Comparison of ENCODE assay signal across 19 cellular contexts in the genomic region with DNA sequence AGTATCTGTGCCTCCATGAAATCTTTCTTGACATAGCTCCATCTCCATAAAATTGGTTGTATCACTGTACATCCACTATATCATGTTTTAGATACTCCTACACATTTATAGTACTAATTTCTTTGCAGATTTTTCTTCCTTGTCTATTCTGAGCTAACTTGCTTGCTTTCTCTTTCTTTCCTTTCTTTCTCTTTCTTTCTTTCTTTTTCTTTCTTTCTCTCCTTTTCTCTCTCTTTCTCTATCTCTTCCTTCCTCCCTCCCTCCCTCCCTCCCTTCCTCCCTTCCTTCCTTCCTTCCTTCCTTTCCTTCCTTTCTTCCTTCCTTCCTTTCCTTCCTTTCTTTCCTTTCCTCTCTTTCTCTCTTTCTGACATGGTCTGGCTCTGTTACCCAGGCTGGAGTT. TPM values are rescaled to one million over a fixed set of nuclear protein-coding genes. Genes with fewer than 3 reads are reported as not detected.
DNase-seq lines count a peak whose midpoint lies in the region; ATAC-seq and TF ChIP-seq lines count a peak whose summit lies in the region.
"Had no signal": no experiment of that assay in that cellular context is flagged by ENCODE, and none has a peak within 500 bp of the region (broad histone marks: within the 10 kb centered on the region; RNA-seq: fewer than 3 reads in every experiment).

No MANE protein-coding gene starts in this region.

- no peaks in the 10 kb centered on the region for H3K9me3 Mint-ChIP-seq in CD4-positive, alpha-beta T cell
- peaks cover 1% of the 10 kb centered on the region for H3K9me3 Mint-ChIP-seq in CD8-positive, alpha-beta T cell
- H3K9me3 Mint-ChIP-seq in naive thymus-derived CD4-positive, alpha-beta T cell = peaks cover 0 to 2% (median 0%) of the 10 kb centered on the region in 11 donors
- H3K9me3 Mint-ChIP-seq in Calu3 (ENCODE audit: low read depth, unreplicated experiment) = peaks cover 2% of the 10 kb centered on the region

- no peaks in the 10 kb centered on the region for H3K36me3 Mint-ChIP-seq in CD4-positive, alpha-beta T cell (ENCODE audit: low read depth)
- peaks cover 3% of the 10 kb centered on the region for H3K36me3 Mint-ChIP-seq in CD8-positive, alpha-beta T cell
- H3K36me3 Mint-ChIP-seq in T-helper 17 cell (ENCODE audit: low read depth) (no peaks in the 10 kb centered on the region), Calu3 (ENCODE audit: insufficient read depth, unreplicated experiment) (no peaks in the 10 kb centered on the region)
- H3K36me3 Mint-ChIP-seq in naive thymus-derived CD4-positive, alpha-beta T cell = peaks cover 0 to 19% (median 6%) of the 10 kb centered on the region in 5 donors

- peaks cover 48% of the 10 kb centered on the region for H3K4me1 ChIP-seq in CD8-positive, alpha-beta T cell (ENCODE audit: insufficient read depth, low read length)
- peaks cover 11 to 20% of the 10 kb centered on the region in 2 donors for H3K4me1 ChIP-seq in naive thymus-derived CD4-positive, alpha-beta T cell (ENCODE audit: control insufficient read depth in 2 of 2, insufficient read depth in 2 of 2, low read length in 2 of 2)

- H3K27ac ChIP-seq in CD4-positive, alpha-beta T cell (ENCODE audit: low read depth, low read length) = no peak overlapping the region
- no peak overlapping the region for H3K27ac ChIP-seq in CD8-positive, alpha-beta T cell (ENCODE audit: low read depth, low read length)
- H3K27ac ChIP-seq in naive thymus-derived CD4-positive, alpha-beta T cell (ENCODE audit: low read depth, low read length) = no peak overlapping the region
- H3K27ac ChIP-seq: C4-2B, GM23248, SK-N-MC had no signal

- no peak for TF ChIP-seq CTCF in CD4-positive, alpha-beta T cell (IDR thresholded peaks at IDR 0.05)
- no peak for TF ChIP-seq CTCF in CD8-positive, alpha-beta T cell (IDR thresholded peaks at IDR 0.05)
- no peak for TF ChIP-seq CTCF in Calu3 (IDR thresholded peaks at IDR 0.05; ENCODE audit: unreplicated experiment)

- peak overlapping the region; percentile 69 for H3K27ac Mint-ChIP-seq in CD4-positive, alpha-beta T cell
- peak overlapping the region; percentile 72 for H3K27ac Mint-ChIP-seq in CD8-positive, alpha-beta T cell
- H3K27ac Mint-ChIP-seq in T-helper 17 cell = peak overlapping the region; percentile 39
- H3K27ac Mint-ChIP-seq in naive thymus-derived CD4-positive, alpha-beta T cell = peak overlapping the region in 7 of 9 donors; percentile 37 to 86 (median 72)
- H3K27ac Mint-ChIP-seq in Calu3 (ENCODE audit: unreplicated experiment) = no peak overlapping the region

- BruUV-seq in Calu3 (replicated peaks; lab: Mats Ljungman, UMichigan) = no TSS peak

- peaks cover 86% of the 10 kb centered on the region for H3K4me1 Mint-ChIP-seq in CD4-positive, alpha-beta T cell (ENCODE audit: low read depth)
- peaks cover 79% of the 10 kb centered on the region for H3K4me1 Mint-ChIP-seq in CD8-positive, alpha-beta T cell (ENCODE audit: low read depth)
- H3K4me1 Mint-ChIP-seq in T-helper 17 cell (peaks cover 40% of the 10 kb centered on the region), Calu3 (ENCODE audit: low read depth, unreplicated experiment) (peaks cover 28% of the 10 kb centered on the region)
- peaks cover 31 to 94% (median 81%) of the 10 kb centered on the region in 7 donors for H3K4me1 Mint-ChIP-seq in naive thymus-derived CD4-positive, alpha-beta T cell

- H3K27me3 Mint-ChIP-seq in CD4-positive, alpha-beta T cell = no peaks in the 10 kb centered on the region
- H3K27me3 Mint-ChIP-seq in CD8-positive, alpha-beta T cell (ENCODE audit: low read depth) = no peaks in the 10 kb centered on the region
- H3K27me3 Mint-ChIP-seq in T-helper 17 cell (no peaks in the 10 kb centered on the region), Calu3 (ENCODE audit: unreplicated experiment) (no peaks in the 10 kb centered on the region)
- H3K27me3 Mint-ChIP-seq in naive thymus-derived CD4-positive, alpha-beta T cell = no peaks in the 10 kb centered on the region

- H3K36me3 ChIP-seq in CD8-positive, alpha-beta T cell (ENCODE audit: insufficient read depth, low read length) = no peaks in the 10 kb centered on the region
- no peaks in the 10 kb centered on the region for H3K36me3 ChIP-seq in naive thymus-derived CD4-positive, alpha-beta T cell (ENCODE audit: control insufficient read depth in 2 of 3, insufficient read depth in 3 of 3, low read length in 3 of 3)
- H3K36me3 ChIP-seq: HAP-1 had no signal

- no peak for ATAC-seq in CD4-positive, alpha-beta T cell (ENCODE audit: poor library complexity)
- ATAC-seq in CD8-positive, alpha-beta T cell = no peak
- ATAC-seq in T-helper 17 cell (no peak), left colon (no peak), GM21528 (IDR thresholded peaks at IDR 0.05; ENCODE audit: low FRiP score, unreplicated experiment) (no peak)
- ATAC-seq in naive thymus-derived CD4-positive, alpha-beta T cell = no peak

- no peaks in the 10 kb centered on the region for H3K9me3 ChIP-seq in CD4-positive, alpha-beta T cell (ENCODE audit: control insufficient read depth, low read length)
- no peaks in the 10 kb centered on the region for H3K9me3 ChIP-seq in CD8-positive, alpha-beta T cell (ENCODE audit: low read length)
- no peaks in the 10 kb centered on the region for H3K9me3 ChIP-seq in T-helper 17 cell (ENCODE audit: control insufficient read depth, low read length, poor library complexity, severe bottlenecking)
- H3K9me3 ChIP-seq in naive thymus-derived CD4-positive, alpha-beta T cell (ENCODE audit: control insufficient read depth in 2 of 3, low read length in 3 of 3) = no peaks in the 10 kb centered on the region
- H3K9me3 ChIP-seq: HAP-1 had no signal

- no peak for DNase-seq in CD4-positive, alpha-beta T cell
- DNase-seq in CD8-positive, alpha-beta T cell = no peak
- DNase-seq in T-helper 17 cell (no peak), left colon (no peak), Calu3 (no peak)
- DNase-seq in naive thymus-derived CD4-positive, alpha-beta T cell = no peak
- DNase-seq: ACHN, COR-L47, GDM1, GM23248, MV-4-11, NCI-H1694 treated with DMSO at 0.1 percent for 48 hours, NCI-H748 treated with DMSO at 0.1 percent for 48 hours, OCI-M1, SHP77 had no signal

- POLR2A ChIA-PET in CD4-positive, alpha-beta T cell (lab: Charles Lee) = no interaction called here
- POLR2A ChIA-PET in CD8-positive, alpha-beta T cell (lab: Charles Lee) = interaction anchor here (0.6 kb wide), 1 partner anchor 102 kb away, joined by 3 read pairs; no protein-coding TSS in a partner anchor
- POLR2A ChIA-PET in naive thymus-derived CD4-positive, alpha-beta T cell (lab: Charles Lee) = no interaction called here

- intact Hi-C loops in CD4-positive, alpha-beta T cell (cut with DNase I, micrococcal nuclease) = no loop called here
- intact Hi-C loops in CD8-positive, alpha-beta T cell (cut with DNase I, micrococcal nuclease) = no loop called here
- intact Hi-C loops in naive thymus-derived CD4-positive, alpha-beta T cell (cut with micrococcal nuclease) = no loop called here
- intact Hi-C loops in left colon (cut with DNase I, micrococcal nuclease) = no loop called here
- intact Hi-C loops in Calu3 (cut with micrococcal nuclease; ENCODE audit: unreplicated experiment) = loop anchor here (2.0 kb wide), 1 partner anchor 16 kb away; no protein-coding TSS in a partner anchor

- CTCF ChIA-PET in CD4-positive, alpha-beta T cell (lab: Charles Lee) = no interaction called here
- CTCF ChIA-PET in CD8-positive, alpha-beta T cell (lab: Charles Lee) = no interaction called here
- CTCF ChIA-PET in naive thymus-derived CD4-positive, alpha-beta T cell (lab: Charles Lee) = no interaction called here
- CTCF ChIA-PET in Calu3 (lab: Charles Lee) = interaction anchor here (0.6 kb wide), 1 partner anchor 20 kb away, joined by 4 read pairs; no protein-coding TSS in a partner anchor

- H3K4me3 Mint-ChIP-seq in CD4-positive, alpha-beta T cell = no peak overlapping the region
- peak overlapping the region; percentile 35 for H3K4me3 Mint-ChIP-seq in CD8-positive, alpha-beta T cell
- H3K4me3 Mint-ChIP-seq in T-helper 17 cell (no peak overlapping the region), Calu3 (ENCODE audit: low read depth, unreplicated experiment) (no peak overlapping the region)
- peak overlapping the region in 7 of 10 donors; percentile 7 to 60 (median 50) for H3K4me3 Mint-ChIP-seq in naive thymus-derived CD4-positive, alpha-beta T cell

- no peaks in the 10 kb centered on the region for H3K27me3 ChIP-seq in CD4-positive, alpha-beta T cell (ENCODE audit: control insufficient read depth, insufficient read depth, low read length)
- H3K27me3 ChIP-seq in CD8-positive, alpha-beta T cell (ENCODE audit: insufficient read depth, low read length) = no peaks in the 10 kb centered on the region
- H3K27me3 ChIP-seq in naive thymus-derived CD4-positive, alpha-beta T cell (ENCODE audit: control insufficient read depth in 2 of 2, insufficient read depth in 2 of 2, low read length in 2 of 2) = no peaks in the 10 kb centered on the region

- H3K4me3 ChIP-seq in CD8-positive, alpha-beta T cell (ENCODE audit: low read depth, low read length) = no peak overlapping the region
- no peak overlapping the region for H3K4me3 ChIP-seq in naive thymus-derived CD4-positive, alpha-beta T cell (ENCODE audit: low read length)
- H3K4me3 ChIP-seq: GM23248, HAP-1, SK-N-MC had no signal

RNA-seq across cellular contexts. Expression of a gene that starts 23.7 kb away (rescaled TPM):
- 10 to 100 TPM; 50.0 to 51.0 TPM for total RNA-seq in CD4-positive, alpha-beta T cell
- 10 to 100 TPM; 52.7 to 61.2 TPM for total RNA-seq in CD8-positive, alpha-beta T cell
- total RNA-seq in T-helper 17 cell = 10 to 100 TPM; 50.6 to 63.6 TPM
- 10 to 100 TPM; 55.0 to 86.5 (median 62.1) TPM for total RNA-seq in naive thymus-derived CD4-positive, alpha-beta T cell
- polyA plus RNA-seq in naive thymus-derived CD4-positive, alpha-beta T cell = 10 to 100 TPM; 14.7 to 18.1 TPM
- 10 to 100 TPM; 43.1 to 53.2 TPM for total RNA-seq in left colon
- total RNA-seq in Calu3 (2022) = 80.5 and 88.9 TPM in 2 replicates

RNA-seq across cellular contexts. Expression of a gene that starts 42.0 kb away (rescaled TPM):
- 1 to 10 TPM; 1.9 to 2.9 TPM for total RNA-seq in CD4-positive, alpha-beta T cell
- 1 to 10 TPM; 1.6 to 1.9 TPM for total RNA-seq in CD8-positive, alpha-beta T cell
- 10 to 100 TPM in 1 of 2 donors, 1 to 10 TPM in 1; 6.0 to 11.6 TPM for total RNA-seq in T-helper 17 cell
- total RNA-seq in naive thymus-derived CD4-positive, alpha-beta T cell = 10 to 100 TPM in 4 of 5 experiments, 1 to 10 TPM in 1; 8.0 to 18.3 (median 10.2) TPM
- polyA plus RNA-seq in naive thymus-derived CD4-positive, alpha-beta T cell = 10 to 100 TPM; 22.8 to 23.4 TPM
- 10 to 100 TPM; 50.7 to 56.3 TPM for total RNA-seq in left colon
- 20.7 and 21.6 TPM in 2 replicates for total RNA-seq in Calu3 (2022)

Comparison
In these comparisons a context has a peak if more than half of its experiments do, and no peak if none do; other contexts are left out.
1. H3K4me3 Mint-ChIP-seq: peak in CD8-positive, alpha-beta T cell (single experiment) and naive thymus-derived CD4-positive, alpha-beta T cell (7 of 10); none in CD4-positive, alpha-beta T cell (single experiment), T-helper 17 cell (single experiment) and Calu3 (single experiment).